1 cellular context compared by ENCODE assay signal in the genomic region with DNA sequence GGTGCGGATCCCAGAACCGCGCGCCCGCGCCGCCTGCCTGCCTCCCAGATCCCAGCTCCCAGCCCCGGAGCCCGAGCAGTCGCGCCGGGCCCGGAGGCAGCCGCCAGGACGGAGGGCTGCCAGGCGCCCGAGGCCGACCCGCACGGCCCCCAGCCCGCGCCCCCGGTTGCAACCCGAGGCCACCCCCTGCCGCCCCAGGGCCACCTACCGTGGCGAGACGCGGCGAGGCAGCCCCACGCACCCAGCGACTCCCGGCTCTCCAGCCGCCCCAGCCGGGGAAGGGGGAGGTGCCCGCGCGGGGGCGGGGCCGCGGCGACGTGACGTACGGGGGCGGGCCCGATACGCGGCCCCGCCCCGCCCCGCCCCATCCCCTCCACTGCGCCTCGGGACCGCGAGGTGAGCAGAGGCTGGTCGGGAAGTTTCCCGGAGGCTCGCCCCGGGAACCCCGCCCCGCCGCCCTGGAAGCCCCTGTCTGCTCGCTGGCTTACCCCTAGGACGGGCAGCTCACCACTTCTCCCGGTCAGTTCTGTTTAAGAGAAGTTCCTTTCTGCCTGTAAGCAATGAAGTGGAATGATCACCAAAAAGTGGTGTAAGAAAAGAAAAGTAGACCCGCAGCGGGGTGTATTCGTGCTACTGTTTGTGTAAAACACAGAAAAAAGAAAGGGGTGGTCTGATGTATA.
TF ChIP-seq lines count a peak whose summit lies in the region.

Gene TPST2, minus strand, starts transcription at position 288 of the 680 bp plus-strand sequence. CDS start 48,502 bp downstream, outside the sequence.

TF ChIP-seq in HepG2, 621 proteins besides CTCF, POLR2A, EP300 and RAD21 (continues in another document):
- TF ChIP-seq, protein P1, sequence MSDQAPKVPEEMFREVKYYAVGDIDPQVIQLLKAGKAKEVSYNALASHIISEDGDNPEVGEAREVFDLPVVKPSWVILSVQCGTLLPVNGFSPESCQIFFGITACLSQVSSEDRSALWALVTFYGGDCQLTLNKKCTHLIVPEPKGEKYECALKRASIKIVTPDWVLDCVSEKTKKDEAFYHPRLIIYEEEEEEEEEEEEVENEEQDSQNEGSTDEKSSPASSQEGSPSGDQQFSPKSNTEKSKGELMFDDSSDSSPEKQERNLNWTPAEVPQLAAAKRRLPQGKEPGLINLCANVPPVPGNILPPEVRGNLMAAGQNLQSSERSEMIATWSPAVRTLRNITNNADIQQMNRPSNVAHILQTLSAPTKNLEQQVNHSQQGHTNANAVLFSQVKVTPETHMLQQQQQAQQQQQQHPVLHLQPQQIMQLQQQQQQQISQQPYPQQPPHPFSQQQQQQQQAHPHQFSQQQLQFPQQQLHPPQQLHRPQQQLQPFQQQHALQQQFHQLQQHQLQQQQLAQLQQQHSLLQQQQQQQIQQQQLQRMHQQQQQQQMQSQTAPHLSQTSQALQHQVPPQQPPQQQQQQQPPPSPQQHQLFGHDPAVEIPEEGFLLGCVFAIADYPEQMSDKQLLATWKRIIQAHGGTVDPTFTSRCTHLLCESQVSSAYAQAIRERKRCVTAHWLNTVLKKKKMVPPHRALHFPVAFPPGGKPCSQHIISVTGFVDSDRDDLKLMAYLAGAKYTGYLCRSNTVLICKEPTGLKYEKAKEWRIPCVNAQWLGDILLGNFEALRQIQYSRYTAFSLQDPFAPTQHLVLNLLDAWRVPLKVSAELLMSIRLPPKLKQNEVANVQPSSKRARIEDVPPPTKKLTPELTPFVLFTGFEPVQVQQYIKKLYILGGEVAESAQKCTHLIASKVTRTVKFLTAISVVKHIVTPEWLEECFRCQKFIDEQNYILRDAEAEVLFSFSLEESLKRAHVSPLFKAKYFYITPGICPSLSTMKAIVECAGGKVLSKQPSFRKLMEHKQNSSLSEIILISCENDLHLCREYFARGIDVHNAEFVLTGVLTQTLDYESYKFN (CRISPR knock-in tag; conservative IDR thresholded peaks at IDR 0.05) = no peak
- no peak for TF ChIP-seq DZIP1 (CRISPR knock-in tag; IDR thresholded peaks at IDR 0.05)
- 0 out of 2 replicates have a peak, but pooled peaks have one; percentile 8 for TF ChIP-seq SALL1 (CRISPR knock-in tag; IDR thresholded peaks at IDR 0.05)
- TF ChIP-seq KDM6A (CRISPR knock-in tag; IDR thresholded peaks at IDR 0.05; ENCODE audit: low read depth) = no peak
- no peak for TF ChIP-seq TEAD2 (CRISPR knock-in tag; IDR thresholded peaks at IDR 0.05)
- no peak for TF ChIP-seq U2AF2 (IDR thresholded peaks at IDR 0.05; ENCODE audit: low read depth, low read length)
- no peak for TF ChIP-seq NR2F1 (CRISPR knock-in tag; IDR thresholded peaks at IDR 0.05)
- no peak for TF ChIP-seq TOE1 (CRISPR knock-in tag; IDR thresholded peaks at IDR 0.05)
- no peak; the same call in 1 of the 2 replicates for TF ChIP-seq GFI1 (CRISPR knock-in tag; IDR thresholded peaks at IDR 0.05; ENCODE audit: borderline replicate concordance)
- TF ChIP-seq MYNN (CRISPR knock-in tag; IDR thresholded peaks at IDR 0.05; ENCODE audit: low read depth) = no peak
- TF ChIP-seq ZFP41 (CRISPR knock-in tag; IDR thresholded peaks at IDR 0.05; ENCODE audit: borderline replicate concordance) = no peak
- 0 out of 2 replicates have a peak, but pooled peaks have one; percentile 27 for TF ChIP-seq ZFP91 (CRISPR knock-in tag; IDR thresholded peaks at IDR 0.05; ENCODE audit: borderline replicate concordance)
- no peak for TF ChIP-seq TARDBP (CRISPR knock-in tag; IDR thresholded peaks at IDR 0.05)
- no peak for TF ChIP-seq IRF2 (CRISPR knock-in tag; IDR thresholded peaks at IDR 0.05)
- TF ChIP-seq, protein P2, sequence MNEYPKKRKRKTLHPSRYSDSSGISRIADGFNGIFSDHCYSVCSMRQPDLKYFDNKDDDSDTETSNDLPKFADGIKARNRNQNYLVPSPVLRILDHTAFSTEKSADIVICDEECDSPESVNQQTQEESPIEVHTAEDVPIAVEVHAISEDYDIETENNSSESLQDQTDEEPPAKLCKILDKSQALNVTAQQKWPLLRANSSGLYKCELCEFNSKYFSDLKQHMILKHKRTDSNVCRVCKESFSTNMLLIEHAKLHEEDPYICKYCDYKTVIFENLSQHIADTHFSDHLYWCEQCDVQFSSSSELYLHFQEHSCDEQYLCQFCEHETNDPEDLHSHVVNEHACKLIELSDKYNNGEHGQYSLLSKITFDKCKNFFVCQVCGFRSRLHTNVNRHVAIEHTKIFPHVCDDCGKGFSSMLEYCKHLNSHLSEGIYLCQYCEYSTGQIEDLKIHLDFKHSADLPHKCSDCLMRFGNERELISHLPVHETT (CRISPR knock-in tag; conservative IDR thresholded peaks at IDR 0.05) = no peak
- no peak for TF ChIP-seq KMT2B (CRISPR knock-in tag; IDR thresholded peaks at IDR 0.05)
- TF ChIP-seq SP140L (CRISPR knock-in tag; IDR thresholded peaks at IDR 0.05; ENCODE audit: borderline replicate concordance) = no peak
- TF ChIP-seq SP4 (CRISPR knock-in tag; IDR thresholded peaks at IDR 0.05) = peak; percentile 87
- no peak for TF ChIP-seq PREB (CRISPR knock-in tag; IDR thresholded peaks at IDR 0.05)
- no peak for TF ChIP-seq SETDB1 (CRISPR knock-in tag; IDR thresholded peaks at IDR 0.05; ENCODE audit: borderline replicate concordance)
- no peak for TF ChIP-seq KLF16 (CRISPR knock-in tag; IDR thresholded peaks at IDR 0.05)
- no peak for TF ChIP-seq JDP2 (CRISPR knock-in tag; IDR thresholded peaks at IDR 0.05; ENCODE audit: borderline replicate concordance)
- TF ChIP-seq TRAFD1 (CRISPR knock-in tag; IDR thresholded peaks at IDR 0.05; ENCODE audit: borderline replicate concordance) = no peak
- no peak for TF ChIP-seq JUND (CRISPR knock-in tag; IDR thresholded peaks at IDR 0.05)
- TF ChIP-seq MXD4 (CRISPR knock-in tag; IDR thresholded peaks at IDR 0.05) = no peak
- TF ChIP-seq ATF5 (CRISPR knock-in tag; IDR thresholded peaks at IDR 0.05; ENCODE audit: low read depth) = no peak
- TF ChIP-seq RARG (CRISPR knock-in tag; IDR thresholded peaks at IDR 0.05; ENCODE audit: low read depth) = no peak
- peak; percentile 27; the same call in 1 of the 2 replicates for TF ChIP-seq POLR2AphosphoS5 (IDR thresholded peaks at IDR 0.05; ENCODE audit: low read depth, low read length)
- TF ChIP-seq, protein P3, sequence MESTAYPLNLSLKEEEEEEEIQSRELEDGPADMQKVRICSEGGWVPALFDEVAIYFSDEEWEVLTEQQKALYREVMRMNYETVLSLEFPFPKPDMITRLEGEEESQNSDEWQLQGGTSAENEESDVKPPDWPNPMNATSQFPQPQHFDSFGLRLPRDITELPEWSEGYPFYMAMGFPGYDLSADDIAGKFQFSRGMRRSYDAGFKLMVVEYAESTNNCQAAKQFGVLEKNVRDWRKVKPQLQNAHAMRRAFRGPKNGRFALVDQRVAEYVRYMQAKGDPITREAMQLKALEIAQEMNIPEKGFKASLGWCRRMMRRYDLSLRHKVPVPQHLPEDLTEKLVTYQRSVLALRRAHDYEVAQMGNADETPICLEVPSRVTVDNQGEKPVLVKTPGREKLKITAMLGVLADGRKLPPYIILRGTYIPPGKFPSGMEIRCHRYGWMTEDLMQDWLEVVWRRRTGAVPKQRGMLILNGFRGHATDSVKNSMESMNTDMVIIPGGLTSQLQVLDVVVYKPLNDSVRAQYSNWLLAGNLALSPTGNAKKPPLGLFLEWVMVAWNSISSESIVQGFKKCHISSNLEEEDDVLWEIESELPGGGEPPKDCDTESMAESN (CRISPR knock-in tag; conservative IDR thresholded peaks at IDR 0.05) = peak; percentile 29; the same call in 1 of the 2 replicates
- no peak for TF ChIP-seq ZNF430 (CRISPR knock-in tag; IDR thresholded peaks at IDR 0.05)
- TF ChIP-seq ZNF619 (CRISPR knock-in tag; IDR thresholded peaks at IDR 0.05) = no peak
- TF ChIP-seq DDIT3 (CRISPR knock-in tag; IDR thresholded peaks at IDR 0.05) = no peak
- peak; percentile 52; the same call in 1 of the 2 replicates for TF ChIP-seq ZNF564 (CRISPR knock-in tag; IDR thresholded peaks at IDR 0.05)
- TF ChIP-seq, protein P4, sequence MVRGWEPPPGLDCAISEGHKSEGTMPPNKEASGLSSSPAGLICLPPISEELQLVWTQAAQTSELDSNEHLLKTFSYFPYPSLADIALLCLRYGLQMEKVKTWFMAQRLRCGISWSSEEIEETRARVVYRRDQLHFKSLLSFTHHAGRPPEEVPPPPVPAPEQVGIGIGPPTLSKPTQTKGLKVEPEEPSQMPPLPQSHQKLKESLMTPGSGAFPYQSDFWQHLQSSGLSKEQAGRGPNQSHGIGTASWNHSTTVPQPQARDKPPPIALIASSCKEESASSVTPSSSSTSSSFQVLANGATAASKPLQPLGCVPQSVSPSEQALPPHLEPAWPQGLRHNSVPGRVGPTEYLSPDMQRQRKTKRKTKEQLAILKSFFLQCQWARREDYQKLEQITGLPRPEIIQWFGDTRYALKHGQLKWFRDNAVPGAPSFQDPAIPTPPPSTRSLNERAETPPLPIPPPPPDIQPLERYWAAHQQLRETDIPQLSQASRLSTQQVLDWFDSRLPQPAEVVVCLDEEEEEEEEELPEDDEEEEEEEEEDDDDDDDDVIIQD (CRISPR knock-in tag; IDR thresholded peaks at IDR 0.05; ENCODE audit: low read depth) = no peak
- TF ChIP-seq ZNF264 (CRISPR knock-in tag; IDR thresholded peaks at IDR 0.05) = no peak
- TF ChIP-seq ZNF503 (CRISPR knock-in tag; IDR thresholded peaks at IDR 0.05) = no peak
- TF ChIP-seq ZSCAN31 (CRISPR knock-in tag; IDR thresholded peaks at IDR 0.05; ENCODE audit: low read depth) = no peak
